In genomic region chr9:36147441-36148175, GRCh38 we compare ENCODE assay signal across 1 cellular context.
TF ChIP-seq lines count a peak whose summit lies in the region.

No MANE protein-coding gene starts in this region.

TF ChIP-seq in WTC11, 78 proteins besides CTCF, POLR2A, EP300 and RAD21 (continued from another document):
- TF ChIP-seq ATF2 (CRISPR knock-in tag; IDR thresholded peaks at IDR 0.05; ENCODE audit: borderline replicate concordance, low read depth) (no peak), NR1H2 (CRISPR knock-in tag; IDR thresholded peaks at IDR 0.05) (no peak), TP53 (CRISPR knock-in tag; IDR thresholded peaks at IDR 0.05) (no peak), IRF1 (CRISPR knock-in tag; IDR thresholded peaks at IDR 0.05) (no peak), ZNF423 (CRISPR knock-in tag; IDR thresholded peaks at IDR 0.05) (no peak), CBFB (CRISPR knock-in tag; IDR thresholded peaks at IDR 0.05; ENCODE audit: low read depth) (no peak), SMAD3 (CRISPR knock-in tag; IDR thresholded peaks at IDR 0.05; ENCODE audit: borderline replicate concordance) (no peak), RORB (CRISPR knock-in tag; IDR thresholded peaks at IDR 0.05) (no peak), JAZF1 (CRISPR knock-in tag; IDR thresholded peaks at IDR 0.05) (no peak), ERG (CRISPR knock-in tag; IDR thresholded peaks at IDR 0.05) (no peak), ZNF671 (CRISPR knock-in tag; IDR thresholded peaks at IDR 0.05) (no peak), NFATC4 (CRISPR knock-in tag; IDR thresholded peaks at IDR 0.05) (no peak), MAX (CRISPR knock-in tag; IDR thresholded peaks at IDR 0.05) (no peak), ZNF263 (CRISPR knock-in tag; IDR thresholded peaks at IDR 0.05; ENCODE audit: low read depth) (no peak)
